Comparison of ENCODE assay signal across 1 cellular context in the genomic region with DNA sequence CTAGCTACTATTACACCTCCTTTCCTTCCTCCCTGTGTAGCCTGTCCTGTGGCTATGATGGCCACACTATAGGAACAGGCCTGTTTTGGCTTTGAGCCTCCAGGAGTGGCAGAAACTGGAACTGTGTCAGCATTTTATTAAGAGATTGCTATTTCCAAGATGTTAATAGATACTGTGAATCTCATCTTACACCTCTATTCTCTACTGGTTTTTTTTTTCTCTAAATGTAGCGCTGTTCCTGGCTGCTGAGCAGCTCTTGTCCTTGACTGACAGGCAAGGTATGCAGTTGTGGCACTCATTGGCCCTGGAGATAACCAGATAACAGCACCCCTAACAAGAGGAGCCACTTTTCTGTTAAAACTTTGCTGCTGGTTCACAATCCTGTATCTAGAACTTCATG.
TF ChIP-seq lines count a peak whose summit lies in the region.

No MANE protein-coding gene starts in this region.

TF ChIP-seq in GM23338, 12 proteins besides CTCF, POLR2A, EP300 and RAD21 (continued from another document):
- TF ChIP-seq, protein P1, sequence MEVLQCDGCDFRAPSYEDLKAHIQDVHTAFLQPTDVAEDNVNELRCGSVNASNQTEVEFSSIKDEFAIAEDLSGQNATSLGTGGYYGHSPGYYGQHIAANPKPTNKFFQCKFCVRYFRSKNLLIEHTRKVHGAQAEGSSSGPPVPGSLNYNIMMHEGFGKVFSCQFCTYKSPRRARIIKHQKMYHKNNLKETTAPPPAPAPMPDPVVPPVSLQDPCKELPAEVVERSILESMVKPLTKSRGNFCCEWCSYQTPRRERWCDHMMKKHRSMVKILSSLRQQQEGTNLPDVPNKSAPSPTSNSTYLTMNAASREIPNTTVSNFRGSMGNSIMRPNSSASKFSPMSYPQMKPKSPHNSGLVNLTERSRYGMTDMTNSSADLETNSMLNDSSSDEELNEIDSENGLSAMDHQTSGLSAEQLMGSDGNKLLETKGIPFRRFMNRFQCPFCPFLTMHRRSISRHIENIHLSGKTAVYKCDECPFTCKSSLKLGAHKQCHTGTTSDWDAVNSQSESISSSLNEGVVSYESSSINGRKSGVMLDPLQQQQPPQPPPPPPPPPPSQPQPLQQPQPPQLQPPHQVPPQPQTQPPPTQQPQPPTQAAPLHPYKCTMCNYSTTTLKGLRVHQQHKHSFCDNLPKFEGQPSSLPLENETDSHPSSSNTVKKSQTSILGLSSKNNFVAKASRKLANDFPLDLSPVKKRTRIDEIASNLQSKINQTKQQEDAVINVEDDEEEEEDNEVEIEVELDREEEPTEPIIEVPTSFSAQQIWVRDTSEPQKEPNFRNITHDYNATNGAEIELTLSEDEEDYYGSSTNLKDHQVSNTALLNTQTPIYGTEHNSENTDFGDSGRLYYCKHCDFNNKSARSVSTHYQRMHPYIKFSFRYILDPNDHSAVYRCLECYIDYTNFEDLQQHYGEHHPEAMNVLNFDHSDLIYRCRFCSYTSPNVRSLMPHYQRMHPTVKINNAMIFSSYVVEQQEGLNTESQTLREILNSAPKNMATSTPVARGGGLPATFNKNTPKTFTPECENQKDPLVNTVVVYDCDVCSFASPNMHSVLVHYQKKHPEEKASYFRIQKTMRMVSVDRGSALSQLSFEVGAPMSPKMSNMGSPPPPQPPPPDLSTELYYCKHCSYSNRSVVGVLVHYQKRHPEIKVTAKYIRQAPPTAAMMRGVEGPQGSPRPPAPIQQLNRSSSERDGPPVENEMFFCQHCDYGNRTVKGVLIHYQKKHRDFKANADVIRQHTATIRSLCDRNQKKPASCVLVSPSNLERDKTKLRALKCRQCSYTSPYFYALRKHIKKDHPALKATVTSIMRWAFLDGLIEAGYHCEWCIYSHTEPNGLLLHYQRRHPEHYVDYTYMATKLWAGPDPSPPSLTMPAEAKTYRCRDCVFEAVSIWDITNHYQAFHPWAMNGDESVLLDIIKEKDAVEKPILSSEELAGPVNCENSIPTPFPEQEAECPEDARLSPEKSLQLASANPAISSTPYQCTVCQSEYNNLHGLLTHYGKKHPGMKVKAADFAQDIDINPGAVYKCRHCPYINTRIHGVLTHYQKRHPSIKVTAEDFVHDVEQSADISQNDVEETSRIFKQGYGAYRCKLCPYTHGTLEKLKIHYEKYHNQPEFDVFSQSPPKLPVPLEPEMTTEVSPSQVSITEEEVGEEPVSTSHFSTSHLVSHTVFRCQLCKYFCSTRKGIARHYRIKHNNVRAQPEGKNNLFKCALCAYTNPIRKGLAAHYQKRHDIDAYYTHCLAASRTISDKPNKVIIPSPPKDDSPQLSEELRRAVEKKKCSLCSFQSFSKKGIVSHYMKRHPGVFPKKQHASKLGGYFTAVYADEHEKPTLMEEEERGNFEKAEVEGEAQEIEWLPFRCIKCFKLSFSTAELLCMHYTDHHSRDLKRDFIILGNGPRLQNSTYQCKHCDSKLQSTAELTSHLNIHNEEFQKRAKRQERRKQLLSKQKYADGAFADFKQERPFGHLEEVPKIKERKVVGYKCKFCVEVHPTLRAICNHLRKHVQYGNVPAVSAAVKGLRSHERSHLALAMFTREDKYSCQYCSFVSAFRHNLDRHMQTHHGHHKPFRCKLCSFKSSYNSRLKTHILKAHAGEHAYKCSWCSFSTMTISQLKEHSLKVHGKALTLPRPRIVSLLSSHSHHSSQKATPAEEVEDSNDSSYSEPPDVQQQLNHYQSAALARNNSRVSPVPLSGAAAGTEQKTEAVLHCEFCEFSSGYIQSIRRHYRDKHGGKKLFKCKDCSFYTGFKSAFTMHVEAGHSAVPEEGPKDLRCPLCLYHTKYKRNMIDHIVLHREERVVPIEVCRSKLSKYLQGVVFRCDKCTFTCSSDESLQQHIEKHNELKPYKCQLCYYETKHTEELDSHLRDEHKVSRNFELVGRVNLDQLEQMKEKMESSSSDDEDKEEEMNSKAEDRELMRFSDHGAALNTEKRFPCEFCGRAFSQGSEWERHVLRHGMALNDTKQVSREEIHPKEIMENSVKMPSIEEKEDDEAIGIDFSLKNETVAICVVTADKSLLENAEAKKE (CRISPR knock-in tag; IDR thresholded peaks at IDR 0.05), result no peak
- TF ChIP-seq ZNF331 (CRISPR knock-in tag; IDR thresholded peaks at IDR 0.05; ENCODE audit: low read depth) (no peak), CREB1 (CRISPR knock-in tag; IDR thresholded peaks at IDR 0.05; ENCODE audit: low read depth) (no peak)
